ENCODE assay signal across 1 cellular context in genomic region chr17:82458130-82458884, GRCh38.
TF ChIP-seq lines count a peak whose summit lies in the region.

NARF (plus strand) TSS chr17:82458741; CDS start chr17:82458804, 63 bp downstream.

TF ChIP-seq in GM12878, 131 proteins besides CTCF, POLR2A, EP300 and RAD21 (continued from another document and continues in another):
- no peak for TF ChIP-seq BCLAF1 (IDR thresholded peaks at IDR 0.05)
- no peak for TF ChIP-seq JUNB (IDR thresholded peaks at IDR 0.05)
- TF ChIP-seq FOXM1 (IDR thresholded peaks at IDR 0.05; ENCODE audit: low read depth, low read length) = no peak
- TF ChIP-seq CREB1 (IDR thresholded peaks at IDR 0.05; ENCODE audit: low read depth) = peak; percentile 67
- TF ChIP-seq POU2F2 (IDR thresholded peaks at IDR 0.05; ENCODE audit: borderline replicate concordance, low read depth, low read length) = peak; percentile 28
- TF ChIP-seq EZH2 (IDR thresholded peaks at IDR 0.05; ENCODE audit: borderline replicate concordance, control insufficient read depth, low read depth, low read length) = no peak
- TF ChIP-seq, protein P1, sequence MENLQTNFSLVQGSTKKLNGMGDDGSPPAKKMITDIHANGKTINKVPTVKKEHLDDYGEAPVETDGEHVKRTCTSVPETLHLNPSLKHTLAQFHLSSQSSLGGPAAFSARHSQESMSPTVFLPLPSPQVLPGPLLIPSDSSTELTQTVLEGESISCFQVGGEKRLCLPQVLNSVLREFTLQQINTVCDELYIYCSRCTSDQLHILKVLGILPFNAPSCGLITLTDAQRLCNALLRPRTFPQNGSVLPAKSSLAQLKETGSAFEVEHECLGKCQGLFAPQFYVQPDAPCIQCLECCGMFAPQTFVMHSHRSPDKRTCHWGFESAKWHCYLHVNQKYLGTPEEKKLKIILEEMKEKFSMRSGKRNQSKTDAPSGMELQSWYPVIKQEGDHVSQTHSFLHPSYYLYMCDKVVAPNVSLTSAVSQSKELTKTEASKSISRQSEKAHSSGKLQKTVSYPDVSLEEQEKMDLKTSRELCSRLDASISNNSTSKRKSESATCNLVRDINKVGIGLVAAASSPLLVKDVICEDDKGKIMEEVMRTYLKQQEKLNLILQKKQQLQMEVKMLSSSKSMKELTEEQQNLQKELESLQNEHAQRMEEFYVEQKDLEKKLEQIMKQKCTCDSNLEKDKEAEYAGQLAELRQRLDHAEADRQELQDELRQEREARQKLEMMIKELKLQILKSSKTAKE (IDR thresholded peaks at IDR 0.05; ENCODE audit: low read depth, poor library complexity, severe bottlenecking) = no peak
- TF ChIP-seq BACH1 (IDR thresholded peaks at IDR 0.05; ENCODE audit: borderline replicate concordance) = peak; percentile 91
- TF ChIP-seq LARP7 (IDR thresholded peaks at IDR 0.05) = peak; percentile 94
- TF ChIP-seq CHD1 (IDR thresholded peaks at IDR 0.05; ENCODE audit: low read depth, low read length) = peak; percentile 92
- no peak; a peak in 1 of 4 replicates for TF ChIP-seq ETV6 (conservative IDR thresholded peaks at IDR 0.05 in 1 of 2, IDR thresholded peaks at IDR 0.05 in 1 of 2; ENCODE audit: borderline replicate concordance in 1 of 2, low read depth in 1 of 2)
- TF ChIP-seq PML (IDR thresholded peaks at IDR 0.05; ENCODE audit: low read length) = peak; percentile 97
- TF ChIP-seq SUZ12 (IDR thresholded peaks at IDR 0.05; ENCODE audit: unreplicated experiment) = no peak
- TF ChIP-seq ATF7 (IDR thresholded peaks at IDR 0.05; ENCODE audit: low read depth) = no peak
- no peak for TF ChIP-seq ZBTB33 (IDR thresholded peaks at IDR 0.05)
- TF ChIP-seq IKZF2 (IDR thresholded peaks at IDR 0.05) = no peak
- TF ChIP-seq SPI1 (IDR thresholded peaks at IDR 0.05; ENCODE audit: borderline replicate concordance, insufficient read depth, low read depth, low read length) = no peak
- no peak for TF ChIP-seq SIX5 (IDR thresholded peaks at IDR 0.05; ENCODE audit: low read depth, low read length, severe bottlenecking)
- peak in 1 of 2 experiments; percentile 65; a peak in 1 of 4 replicates for TF ChIP-seq BHLHE40 (IDR thresholded peaks at IDR 0.05; ENCODE audit: borderline replicate concordance in 1 of 2, low read depth in 2 of 2, low read length in 1 of 2)
- TF ChIP-seq ZBTB11 (CRISPR knock-in tag; IDR thresholded peaks at IDR 0.05) = no peak
- TF ChIP-seq MAX (IDR thresholded peaks at IDR 0.05; ENCODE audit: low read depth, low read length) = peak; percentile 92
- peak; percentile 15 for TF ChIP-seq BCL3 (IDR thresholded peaks at IDR 0.05; ENCODE audit: borderline replicate concordance, insufficient read depth, low read depth, low read length, poor library complexity, severe bottlenecking)
- TF ChIP-seq NKRF (conservative IDR thresholded peaks at IDR 0.05) = no peak; the same call in none of the 2 replicates
- peak; percentile 77; the same call in 1 of the 2 replicates for TF ChIP-seq ZNF207 (IDR thresholded peaks at IDR 0.05; ENCODE audit: borderline replicate concordance)
- TF ChIP-seq YY1 (IDR thresholded peaks at IDR 0.05; ENCODE audit: low read depth, low read length) = peak; percentile 98
- peak; percentile 65 for TF ChIP-seq NFYA (IDR thresholded peaks at IDR 0.05; ENCODE audit: borderline replicate concordance, low read depth, low read length)
- TF ChIP-seq ZNF274 (IDR thresholded peaks at IDR 0.05; ENCODE audit: insufficient read depth, insufficient read length) = no peak
- no peak for TF ChIP-seq WRNIP1 (IDR thresholded peaks at IDR 0.05; ENCODE audit: borderline replicate concordance, low read depth, low read length)
- peak; percentile 93 for TF ChIP-seq POLR2AphosphoS5 (IDR thresholded peaks at IDR 0.05; ENCODE audit: low read length)
- TF ChIP-seq ZSCAN29 (IDR thresholded peaks at IDR 0.05) = no peak
- TF ChIP-seq JUND (IDR thresholded peaks at IDR 0.05; ENCODE audit: low read depth, low read length) = peak; percentile 28; the same call in 1 of the 2 replicates
- TF ChIP-seq E4F1 (IDR thresholded peaks at IDR 0.05; ENCODE audit: borderline replicate concordance, partially characterized antibody) = peak; percentile 72
- TF ChIP-seq CBFB (IDR thresholded peaks at IDR 0.05; ENCODE audit: low read depth) = no peak
- TF ChIP-seq TARDBP (IDR thresholded peaks at IDR 0.05; ENCODE audit: borderline replicate concordance) = no peak
- TF ChIP-seq, protein P2, sequence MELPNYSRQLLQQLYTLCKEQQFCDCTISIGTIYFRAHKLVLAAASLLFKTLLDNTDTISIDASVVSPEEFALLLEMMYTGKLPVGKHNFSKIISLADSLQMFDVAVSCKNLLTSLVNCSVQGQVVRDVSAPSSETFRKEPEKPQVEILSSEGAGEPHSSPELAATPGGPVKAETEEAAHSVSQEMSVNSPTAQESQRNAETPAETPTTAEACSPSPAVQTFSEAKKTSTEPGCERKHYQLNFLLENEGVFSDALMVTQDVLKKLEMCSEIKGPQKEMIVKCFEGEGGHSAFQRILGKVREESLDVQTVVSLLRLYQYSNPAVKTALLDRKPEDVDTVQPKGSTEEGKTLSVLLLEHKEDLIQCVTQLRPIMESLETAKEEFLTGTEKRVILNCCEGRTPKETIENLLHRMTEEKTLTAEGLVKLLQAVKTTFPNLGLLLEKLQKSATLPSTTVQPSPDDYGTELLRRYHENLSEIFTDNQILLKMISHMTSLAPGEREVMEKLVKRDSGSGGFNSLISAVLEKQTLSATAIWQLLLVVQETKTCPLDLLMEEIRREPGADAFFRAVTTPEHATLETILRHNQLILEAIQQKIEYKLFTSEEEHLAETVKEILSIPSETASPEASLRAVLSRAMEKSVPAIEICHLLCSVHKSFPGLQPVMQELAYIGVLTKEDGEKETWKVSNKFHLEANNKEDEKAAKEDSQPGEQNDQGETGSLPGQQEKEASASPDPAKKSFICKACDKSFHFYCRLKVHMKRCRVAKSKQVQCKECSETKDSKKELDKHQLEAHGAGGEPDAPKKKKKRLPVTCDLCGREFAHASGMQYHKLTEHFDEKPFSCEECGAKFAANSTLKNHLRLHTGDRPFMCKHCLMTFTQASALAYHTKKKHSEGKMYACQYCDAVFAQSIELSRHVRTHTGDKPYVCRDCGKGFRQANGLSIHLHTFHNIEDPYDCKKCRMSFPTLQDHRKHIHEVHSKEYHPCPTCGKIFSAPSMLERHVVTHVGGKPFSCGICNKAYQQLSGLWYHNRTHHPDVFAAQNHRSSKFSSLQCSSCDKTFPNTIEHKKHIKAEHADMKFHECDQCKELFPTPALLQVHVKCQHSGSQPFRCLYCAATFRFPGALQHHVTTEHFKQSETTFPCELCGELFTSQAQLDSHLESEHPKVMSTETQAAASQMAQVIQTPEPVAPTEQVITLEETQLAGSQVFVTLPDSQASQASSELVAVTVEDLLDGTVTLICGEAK (IDR thresholded peaks at IDR 0.05; ENCODE audit: borderline replicate concordance) = no peak
